8 cellular contexts compared by ENCODE assay signal in the genomic region with DNA sequence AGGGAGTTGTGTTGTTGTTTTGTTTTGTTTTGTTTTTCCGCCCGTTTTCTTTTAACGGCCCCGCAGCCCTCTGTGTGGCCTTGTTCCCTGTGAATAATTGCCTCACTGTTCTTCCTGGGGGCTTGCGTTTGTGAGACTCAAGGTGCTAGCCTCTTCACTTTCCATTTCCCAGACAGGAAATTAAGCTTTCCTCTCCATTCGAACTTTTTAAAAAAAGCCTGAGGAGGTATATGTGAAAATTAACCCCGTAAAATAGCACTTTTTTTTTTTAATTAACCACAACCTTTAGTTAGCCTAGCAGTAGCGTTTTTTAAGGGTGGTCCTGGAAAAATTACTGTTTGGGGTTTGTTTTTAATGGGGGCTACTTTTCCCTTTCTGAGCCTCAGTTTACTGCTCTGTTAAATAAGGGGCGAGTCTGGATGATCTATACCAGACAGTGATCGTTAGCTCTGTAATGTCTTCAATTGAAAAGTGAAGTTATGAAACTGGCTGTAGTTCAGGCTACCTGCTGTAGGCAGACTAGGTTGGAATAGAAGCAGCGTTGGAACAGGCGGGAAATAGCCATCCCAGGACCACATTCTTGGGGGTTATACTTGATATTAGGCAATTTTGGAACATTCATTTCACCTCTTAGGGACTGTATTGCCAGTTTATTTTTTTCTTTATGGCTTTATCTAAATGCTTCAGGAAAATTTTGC. TPM values are rescaled to one million over a fixed set of nuclear protein-coding genes. Genes with fewer than 3 reads are reported as not detected.
DNase-seq lines count a peak whose midpoint lies in the region; ATAC-seq and TF ChIP-seq lines count a peak whose summit lies in the region.

No MANE protein-coding gene starts in this region.

- no peaks in the 10 kb centered on the region for H3K9me3 Mint-ChIP-seq in effector memory CD8-positive, alpha-beta T cell

- H3K27ac ChIP-seq in PC-3 (ENCODE audit: low read length) (peak overlapping the region; percentile 85), ovary (peak overlapping the region in 1 of 2 donors; percentile 85)

- no peak for TF ChIP-seq POLR2A in ovary (IDR thresholded peaks at IDR 0.05)

- peak overlapping the region; percentile 98 for H3K4me3 ChIP-seq in BE2C (ENCODE audit: low read depth, low read length)
- peak overlapping the region; percentile 96 for H3K4me3 ChIP-seq in PC-3 (ENCODE audit: low read length)
- H3K4me3 ChIP-seq in ovary = peak overlapping the region; percentile 83

- no peaks in the 10 kb centered on the region for H3K9me2 ChIP-seq in PC-3 (replicated peaks; ENCODE audit: low read length)

- no peaks in the 10 kb centered on the region for H3F3A ChIP-seq in PC-3 (ENCODE audit: low read length, unreplicated experiment)

- H3K9ac ChIP-seq in PC-3 (ENCODE audit: low read length) = peak overlapping the region; percentile 97

- TF ChIP-seq EP300 in ovary (IDR thresholded peaks at IDR 0.05) = no peak

- WGBS in ovary, 3 donors = 6 to 10% (median 8%) methylated on average over 12 of the region's 12 CpGs

- H3K27me3 ChIP-seq in BE2C (no peaks in the 10 kb centered on the region), PC-3 (ENCODE audit: low read length) (no peaks in the 10 kb centered on the region), ovary (no peaks in the 10 kb centered on the region)

- peaks cover 39 to 49% of the 10 kb centered on the region in 2 donors for H3K4me1 Mint-ChIP-seq in effector memory CD8-positive, alpha-beta T cell (ENCODE audit: low read depth in 2 of 2)

- H3K79me2 ChIP-seq in PC-3 (ENCODE audit: low read length) = peaks cover 67% of the 10 kb centered on the region

- no peaks in the 10 kb centered on the region for H3K36me3 ChIP-seq in BE2C
- H3K36me3 ChIP-seq in PC-3 (ENCODE audit: low read depth, low read length) = peaks cover 4% of the 10 kb centered on the region; the same call in 1 of the 2 replicates
- no peaks in the 10 kb centered on the region for H3K36me3 ChIP-seq in ovary

- intact Hi-C loops in PC-3 (cut with micrococcal nuclease) (loop anchor here (1.0 to 5.0 kb wide), 5 partner anchors 38 to 415 kb away; partner anchors contain the start of gene PRELID3B), ovary (cut with DNase I) (loop anchor here in 2 of 4 donors (5.0 kb wide), 3 partner anchors 40 to 415 kb away; partner anchors contain the start of gene NPEPL1 (in 1 of the 2))

- POLR2A ChIA-PET in PC-3 (lab: Charles Lee; ENCODE audit: unreplicated experiment) = interaction anchor here (0.6 kb wide), 3 partner anchors 58 to 256 kb away, joined by 3 to 10 read pairs (median 5); no protein-coding TSS in a partner anchor

- H3K36me3 Mint-ChIP-seq in effector memory CD8-positive, alpha-beta T cell (ENCODE audit: insufficient read depth) = peaks cover 40% of the 10 kb centered on the region

- TF ChIP-seq CTCF in BE2C (IDR thresholded peaks at IDR 0.05; ENCODE audit: low read depth, low read length) (no peak), PC-3 (conservative IDR thresholded peaks at IDR 0.05; ENCODE audit: low read depth, low read length) (no peak), ovary (IDR thresholded peaks at IDR 0.05) (no peak)

- DNase-seq in BE2C (no peak), PC-3 (peak; percentile 41), ovary (no peak), iPS-NIHi7 (ENCODE audit: extremely low spot score) (no peak), NCI-H69 (lab: John Stamatoyannopoulos, UW) (no peak), cerebellar nuclear complex (lab: John Stamatoyannopoulos, UW) (no peak)
- DNase-seq in effector memory CD8-positive, alpha-beta T cell = peak in 2 of 3 experiments; percentile 7 to 17

- peak overlapping the region; percentile 96 to 99 for H3K27ac Mint-ChIP-seq in effector memory CD8-positive, alpha-beta T cell

- H3K4me1 ChIP-seq in BE2C = peaks cover 4% of the 10 kb centered on the region; the same call in 1 of the 2 replicates
- H3K4me1 ChIP-seq in PC-3 (ENCODE audit: insufficient read depth, low read length) = peaks cover 65% of the 10 kb centered on the region
- peaks cover 8% of the 10 kb centered on the region for H3K4me1 ChIP-seq in ovary (ENCODE audit: insufficient read depth)

- CTCF ChIA-PET in PC-3 (lab: Charles Lee) = interaction anchor here (0.6 to 0.7 kb wide), 2 partner anchors 172 to 938 kb away, joined by 3 read pairs; no protein-coding TSS in a partner anchor

- H3K4me3 Mint-ChIP-seq in effector memory CD8-positive, alpha-beta T cell = peak overlapping the region; percentile 92 to 98

- H4K20me1 ChIP-seq in PC-3 (ENCODE audit: low read length) = 0 out of 2 replicates have a peak, but pooled peaks cover 11% of the 10 kb centered on the region

- peak; percentile 11 for ATAC-seq in GM21737 (IDR thresholded peaks at IDR 0.05; ENCODE audit: unreplicated experiment)
- ATAC-seq in PC-3 = no peak
- ATAC-seq in effector memory CD8-positive, alpha-beta T cell (replicated peaks) = peak; percentile 30

- H3K9me3 ChIP-seq in BE2C = no peaks in the 10 kb centered on the region
- H3K9me3 ChIP-seq in PC-3 (ENCODE audit: low read length) = no peaks in the 10 kb centered on the region
- H3K9me3 ChIP-seq in ovary = no peaks in the 10 kb centered on the region

- peak overlapping the region; percentile 94 for H3K4me2 ChIP-seq in PC-3 (ENCODE audit: low read length)

- H2AFZ ChIP-seq in PC-3 (ENCODE audit: low read length) = peak overlapping the region; percentile 44

- H3K27me3 Mint-ChIP-seq in effector memory CD8-positive, alpha-beta T cell = no peaks in the 10 kb centered on the region

- BruUV-seq in PC-3 (replicated peaks; lab: Mats Ljungman, UMichigan) = no TSS peak

RNA-seq across cellular contexts. Expression of gene STX16, which starts 1.7 kb away (rescaled TPM):
- 83.5 TPM for polyA plus RNA-seq in BE2C (2012; ENCODE audit: insufficient read depth, insufficient read length, low read depth)
- total RNA-seq in PC-3 (2014; rRNA removed) (44.2 and 47.1 TPM in 2 replicates), ovary (10 to 100 TPM; 31.9 to 55.8 (median 46.5) TPM)
- 10 to 100 TPM; 42.5 to 55.3 TPM for polyA plus RNA-seq in ovary

RNA-seq across cellular contexts. Expression of gene NPEPL1, which starts 39.8 kb away (rescaled TPM):
- polyA plus RNA-seq in BE2C (2012; ENCODE audit: insufficient read depth, insufficient read length, low read depth) = 0.82 TPM
- total RNA-seq in PC-3 (2014; rRNA removed) = 49.7 and 53.1 TPM in 2 replicates
- 10 to 100 TPM; 17.8 to 41.0 (median 33.9) TPM for total RNA-seq in ovary
- polyA plus RNA-seq in ovary = 10 to 100 TPM in 1 of 2 donors, 1 to 10 TPM in 1; 6.2 to 38.5 TPM

Comparison
In these comparisons a context has a peak if more than half of its experiments do, and no peak if none do; other contexts are left out.
1. DNase-seq: peak in PC-3 (single experiment) and effector memory CD8-positive, alpha-beta T cell (2 of 3); none in BE2C (single experiment), ovary (0 of 5), iPS-NIHi7 (single experiment), NCI-H69 (single experiment) and cerebellar nuclear complex (0 of 2).
2. Peak in every context shown above with its lines, with median percentiles within 50 percentile points of each other: H3K4me3 ChIP-seq.